Comparison of ENCODE assay signal across 3 cellular contexts in genomic region chr11:76769071-76769560, GRCh38.
A peak's percentile ranks its signal among the peaks of the same experiment; 100 is the strongest.
TF ChIP-seq lines count a peak whose summit lies in the region.

No MANE protein-coding gene starts in this region.

TF ChIP-seq in A549, 52 proteins besides CTCF, POLR2A, EP300 and RAD21 (continued from another document):
- TF ChIP-seq FOSB (CRISPR knock-in tag; IDR thresholded peaks at IDR 0.05) (peak; percentile 75; the same call in 1 of the 2 replicates), JUN (IDR thresholded peaks at IDR 0.05) (peak in 1 of 2 experiments; percentile 29; a peak in 1 of 5 replicates), GATA3 (IDR thresholded peaks at IDR 0.05; ENCODE audit: borderline replicate concordance) (no peak), TFCP2L1 (CRISPR knock-in tag; IDR thresholded peaks at IDR 0.05) (peak; percentile 81), MAFK (IDR thresholded peaks at IDR 0.05; ENCODE audit: partially characterized antibody) (no peak), ESRRA (IDR thresholded peaks at IDR 0.05; ENCODE audit: borderline replicate concordance, low read length) (0 out of 2 replicates have a peak, but pooled peaks have one; percentile 6), RARB (CRISPR knock-in tag; IDR thresholded peaks at IDR 0.05) (peak; percentile 28), ZC3H11A (IDR thresholded peaks at IDR 0.05) (no peak), HOXA7 (CRISPR knock-in tag; IDR thresholded peaks at IDR 0.05) (peak; percentile 56; the same call in 1 of the 2 replicates), EHF (CRISPR knock-in tag; IDR thresholded peaks at IDR 0.05) (peak; percentile 67), HOXB13 (CRISPR knock-in tag; IDR thresholded peaks at IDR 0.05; ENCODE audit: low read depth) (peak; percentile 59; the same call in 1 of the 2 replicates), ZSCAN20 (CRISPR knock-in tag; IDR thresholded peaks at IDR 0.05) (no peak), FOSL2 (IDR thresholded peaks at IDR 0.05) (no peak), FOSL2 (CRISPR knock-in tag; IDR thresholded peaks at IDR 0.05) (peak; percentile 21)
TF ChIP-seq in A549: peak in this region for 10.

TF ChIP-seq in HEK293, 187 proteins besides CTCF, POLR2A, EP300 and RAD21 (continued from another document):
- TF ChIP-seq ZNF664 (tag by site-specific recombination; IDR thresholded peaks at IDR 0.05) (no peak), ZNF19 (tag by site-specific recombination; IDR thresholded peaks at IDR 0.05; ENCODE audit: low read depth) (no peak), ZNF585B (tag by site-specific recombination; IDR thresholded peaks at IDR 0.05) (no peak), EGR2 (tag by site-specific recombination; IDR thresholded peaks at IDR 0.05; ENCODE audit: low read depth) (peak; percentile 63), ZNF155 (tag by site-specific recombination; IDR thresholded peaks at IDR 0.05) (no peak), ZBTB10 (tag by site-specific recombination; IDR thresholded peaks at IDR 0.05) (no peak)
- TF ChIP-seq, protein P1, sequence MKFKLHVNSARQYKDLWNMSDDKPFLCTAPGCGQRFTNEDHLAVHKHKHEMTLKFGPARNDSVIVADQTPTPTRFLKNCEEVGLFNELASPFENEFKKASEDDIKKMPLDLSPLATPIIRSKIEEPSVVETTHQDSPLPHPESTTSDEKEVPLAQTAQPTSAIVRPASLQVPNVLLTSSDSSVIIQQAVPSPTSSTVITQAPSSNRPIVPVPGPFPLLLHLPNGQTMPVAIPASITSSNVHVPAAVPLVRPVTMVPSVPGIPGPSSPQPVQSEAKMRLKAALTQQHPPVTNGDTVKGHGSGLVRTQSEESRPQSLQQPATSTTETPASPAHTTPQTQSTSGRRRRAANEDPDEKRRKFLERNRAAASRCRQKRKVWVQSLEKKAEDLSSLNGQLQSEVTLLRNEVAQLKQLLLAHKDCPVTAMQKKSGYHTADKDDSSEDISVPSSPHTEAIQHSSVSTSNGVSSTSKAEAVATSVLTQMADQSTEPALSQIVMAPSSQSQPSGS (tag by site-specific recombination; IDR thresholded peaks at IDR 0.05; ENCODE audit: low read depth) = no peak
- TF ChIP-seq, protein P2, sequence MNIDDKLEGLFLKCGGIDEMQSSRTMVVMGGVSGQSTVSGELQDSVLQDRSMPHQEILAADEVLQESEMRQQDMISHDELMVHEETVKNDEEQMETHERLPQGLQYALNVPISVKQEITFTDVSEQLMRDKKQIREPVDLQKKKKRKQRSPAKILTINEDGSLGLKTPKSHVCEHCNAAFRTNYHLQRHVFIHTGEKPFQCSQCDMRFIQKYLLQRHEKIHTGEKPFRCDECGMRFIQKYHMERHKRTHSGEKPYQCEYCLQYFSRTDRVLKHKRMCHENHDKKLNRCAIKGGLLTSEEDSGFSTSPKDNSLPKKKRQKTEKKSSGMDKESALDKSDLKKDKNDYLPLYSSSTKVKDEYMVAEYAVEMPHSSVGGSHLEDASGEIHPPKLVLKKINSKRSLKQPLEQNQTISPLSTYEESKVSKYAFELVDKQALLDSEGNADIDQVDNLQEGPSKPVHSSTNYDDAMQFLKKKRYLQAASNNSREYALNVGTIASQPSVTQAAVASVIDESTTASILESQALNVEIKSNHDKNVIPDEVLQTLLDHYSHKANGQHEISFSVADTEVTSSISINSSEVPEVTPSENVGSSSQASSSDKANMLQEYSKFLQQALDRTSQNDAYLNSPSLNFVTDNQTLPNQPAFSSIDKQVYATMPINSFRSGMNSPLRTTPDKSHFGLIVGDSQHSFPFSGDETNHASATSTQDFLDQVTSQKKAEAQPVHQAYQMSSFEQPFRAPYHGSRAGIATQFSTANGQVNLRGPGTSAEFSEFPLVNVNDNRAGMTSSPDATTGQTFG (tag by site-specific recombination; IDR thresholded peaks at IDR 0.05; ENCODE audit: borderline replicate concordance) = no peak
- TF ChIP-seq, protein P3, sequence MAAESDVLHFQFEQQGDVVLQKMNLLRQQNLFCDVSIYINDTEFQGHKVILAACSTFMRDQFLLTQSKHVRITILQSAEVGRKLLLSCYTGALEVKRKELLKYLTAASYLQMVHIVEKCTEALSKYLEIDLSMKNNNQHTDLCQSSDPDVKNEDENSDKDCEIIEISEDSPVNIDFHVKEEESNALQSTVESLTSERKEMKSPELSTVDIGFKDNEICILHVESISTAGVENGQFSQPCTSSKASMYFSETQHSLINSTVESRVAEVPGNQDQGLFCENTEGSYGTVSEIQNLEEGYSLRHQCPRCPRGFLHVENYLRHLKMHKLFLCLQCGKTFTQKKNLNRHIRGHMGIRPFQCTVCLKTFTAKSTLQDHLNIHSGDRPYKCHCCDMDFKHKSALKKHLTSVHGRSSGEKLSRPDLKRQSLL (tag by site-specific recombination; IDR thresholded peaks at IDR 0.05) = no peak
- TF ChIP-seq, protein P4, sequence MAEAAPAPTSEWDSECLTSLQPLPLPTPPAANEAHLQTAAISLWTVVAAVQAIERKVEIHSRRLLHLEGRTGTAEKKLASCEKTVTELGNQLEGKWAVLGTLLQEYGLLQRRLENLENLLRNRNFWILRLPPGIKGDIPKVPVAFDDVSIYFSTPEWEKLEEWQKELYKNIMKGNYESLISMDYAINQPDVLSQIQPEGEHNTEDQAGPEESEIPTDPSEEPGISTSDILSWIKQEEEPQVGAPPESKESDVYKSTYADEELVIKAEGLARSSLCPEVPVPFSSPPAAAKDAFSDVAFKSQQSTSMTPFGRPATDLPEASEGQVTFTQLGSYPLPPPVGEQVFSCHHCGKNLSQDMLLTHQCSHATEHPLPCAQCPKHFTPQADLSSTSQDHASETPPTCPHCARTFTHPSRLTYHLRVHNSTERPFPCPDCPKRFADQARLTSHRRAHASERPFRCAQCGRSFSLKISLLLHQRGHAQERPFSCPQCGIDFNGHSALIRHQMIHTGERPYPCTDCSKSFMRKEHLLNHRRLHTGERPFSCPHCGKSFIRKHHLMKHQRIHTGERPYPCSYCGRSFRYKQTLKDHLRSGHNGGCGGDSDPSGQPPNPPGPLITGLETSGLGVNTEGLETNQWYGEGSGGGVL (tag by site-specific recombination; IDR thresholded peaks at IDR 0.05) = no peak

TF ChIP-seq in GM12878, 131 proteins besides CTCF, POLR2A, EP300 and RAD21 (continued from another document):
- no peak for TF ChIP-seq BHLHE40 (IDR thresholded peaks at IDR 0.05; ENCODE audit: borderline replicate concordance in 1 of 2, low read depth in 2 of 2, low read length in 1 of 2)
- TF ChIP-seq TARDBP (IDR thresholded peaks at IDR 0.05; ENCODE audit: borderline replicate concordance) = no peak
- TF ChIP-seq, protein P5, sequence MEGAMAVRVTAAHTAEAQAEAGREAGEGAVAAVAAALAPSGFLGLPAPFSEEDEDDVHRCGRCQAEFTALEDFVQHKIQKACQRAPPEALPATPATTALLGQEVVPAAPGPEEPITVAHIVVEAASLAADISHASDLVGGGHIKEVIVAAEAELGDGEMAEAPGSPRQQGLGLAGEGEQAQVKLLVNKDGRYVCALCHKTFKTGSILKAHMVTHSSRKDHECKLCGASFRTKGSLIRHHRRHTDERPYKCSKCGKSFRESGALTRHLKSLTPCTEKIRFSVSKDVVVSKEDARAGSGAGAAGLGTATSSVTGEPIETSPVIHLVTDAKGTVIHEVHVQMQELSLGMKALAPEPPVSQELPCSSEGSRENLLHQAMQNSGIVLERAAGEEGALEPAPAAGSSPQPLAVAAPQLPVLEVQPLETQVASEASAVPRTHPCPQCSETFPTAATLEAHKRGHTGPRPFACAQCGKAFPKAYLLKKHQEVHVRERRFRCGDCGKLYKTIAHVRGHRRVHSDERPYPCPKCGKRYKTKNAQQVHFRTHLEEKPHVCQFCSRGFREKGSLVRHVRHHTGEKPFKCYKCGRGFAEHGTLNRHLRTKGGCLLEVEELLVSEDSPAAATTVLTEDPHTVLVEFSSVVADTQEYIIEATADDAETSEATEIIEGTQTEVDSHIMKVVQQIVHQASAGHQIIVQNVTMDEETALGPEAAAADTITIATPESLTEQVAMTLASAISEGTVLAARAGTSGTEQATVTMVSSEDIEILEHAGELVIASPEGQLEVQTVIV (IDR thresholded peaks at IDR 0.05; ENCODE audit: borderline replicate concordance, partially characterized antibody) = no peak
- no peak for TF ChIP-seq HSF1 (IDR thresholded peaks at IDR 0.05; ENCODE audit: low read depth, low read length)
- no peak for TF ChIP-seq POU2F2 (IDR thresholded peaks at IDR 0.05; ENCODE audit: borderline replicate concordance, low read depth, low read length)
- TF ChIP-seq, protein P6, sequence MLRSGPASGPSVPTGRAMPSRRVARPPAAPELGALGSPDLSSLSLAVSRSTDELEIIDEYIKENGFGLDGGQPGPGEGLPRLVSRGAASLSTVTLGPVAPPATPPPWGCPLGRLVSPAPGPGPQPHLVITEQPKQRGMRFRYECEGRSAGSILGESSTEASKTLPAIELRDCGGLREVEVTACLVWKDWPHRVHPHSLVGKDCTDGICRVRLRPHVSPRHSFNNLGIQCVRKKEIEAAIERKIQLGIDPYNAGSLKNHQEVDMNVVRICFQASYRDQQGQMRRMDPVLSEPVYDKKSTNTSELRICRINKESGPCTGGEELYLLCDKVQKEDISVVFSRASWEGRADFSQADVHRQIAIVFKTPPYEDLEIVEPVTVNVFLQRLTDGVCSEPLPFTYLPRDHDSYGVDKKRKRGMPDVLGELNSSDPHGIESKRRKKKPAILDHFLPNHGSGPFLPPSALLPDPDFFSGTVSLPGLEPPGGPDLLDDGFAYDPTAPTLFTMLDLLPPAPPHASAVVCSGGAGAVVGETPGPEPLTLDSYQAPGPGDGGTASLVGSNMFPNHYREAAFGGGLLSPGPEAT (IDR thresholded peaks at IDR 0.05; ENCODE audit: low read depth) = no peak
- TF ChIP-seq TCF3 (IDR thresholded peaks at IDR 0.05; ENCODE audit: borderline replicate concordance, insufficient read depth, low read depth, low read length) = no peak
- no peak for TF ChIP-seq POLR2AphosphoS2 (IDR thresholded peaks at IDR 0.05; ENCODE audit: low read depth, low read length)
TF ChIP-seq in GM12878: peak in this region for 0.
